15 cellular contexts compared by ENCODE assay signal in the genomic region with DNA sequence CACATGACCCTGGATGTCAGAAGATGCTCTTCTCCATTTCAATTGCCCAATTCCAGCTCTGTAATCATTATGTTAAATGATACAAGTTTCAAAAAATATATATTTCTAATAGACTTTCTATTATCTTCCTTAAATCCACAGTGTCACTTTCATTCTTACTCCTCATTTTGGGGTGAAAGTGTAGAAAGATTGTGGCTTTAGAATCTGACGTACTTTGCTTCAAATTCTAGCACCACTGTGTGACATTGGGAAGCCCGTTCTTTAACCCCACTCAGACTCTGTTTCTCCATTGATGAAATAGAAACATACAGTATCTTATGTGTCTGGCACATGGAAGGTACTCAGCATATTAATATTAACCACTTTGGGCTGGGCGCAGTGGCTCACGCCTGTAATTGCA.
DNase-seq lines count a peak whose midpoint lies in the region; ATAC-seq and TF ChIP-seq lines count a peak whose summit lies in the region.
"Had no signal": no experiment of that assay in that cellular context is flagged by ENCODE, and none has a peak within 500 bp of the region (broad histone marks: within the 10 kb centered on the region; RNA-seq: fewer than 3 reads in every experiment).

No MANE protein-coding gene starts in this region.

- no peaks in the 10 kb centered on the region for H3K27me3 Mint-ChIP-seq in activated CD8-positive, alpha-beta memory T cell treated with anti-CD3 and anti-CD28 coated beads, Interleukin-2, amount 10 ng/mL, durations not matched to agents 7 days and 5 days
- no peaks in the 10 kb centered on the region for H3K27me3 Mint-ChIP-seq in IgD-negative memory B cell
- no peaks in the 10 kb centered on the region for H3K27me3 Mint-ChIP-seq in activated naive CD8-positive, alpha-beta T cell treated with anti-CD3 and anti-CD28 coated beads, Interleukin-2, amount 50 U/mL, for 24 hours

- no peaks in the 10 kb centered on the region for H3K9me3 Mint-ChIP-seq in activated CD8-positive, alpha-beta memory T cell treated with anti-CD3 and anti-CD28 coated beads, Interleukin-2, amount 10 ng/mL, durations not matched to agents 7 days and 5 days (ENCODE audit: low read depth)
- H3K9me3 Mint-ChIP-seq in IgD-negative memory B cell, result no peaks in the 10 kb centered on the region
- no peaks in the 10 kb centered on the region for H3K9me3 Mint-ChIP-seq in activated naive CD8-positive, alpha-beta T cell treated with anti-CD3 and anti-CD28 coated beads, Interleukin-2, amount 50 U/mL, for 24 hours
- H3K9me3 Mint-ChIP-seq: mesothelial cell of epicardium had no signal

- no peak overlapping the region for H3K4me2 ChIP-seq in smooth muscle cell
- H3K4me2 ChIP-seq: A549 had no signal

- H3K27me3 ChIP-seq in smooth muscle cell (ENCODE audit: low read depth), result no peaks in the 10 kb centered on the region
- H3K27me3 ChIP-seq in left ventricle myocardium inferior (ENCODE audit: low read depth), result no peaks in the 10 kb centered on the region
- H3K27me3 ChIP-seq: testis had no signal

- H3K4me1 ChIP-seq in smooth muscle cell (ENCODE audit: low read depth) (peaks cover 9% of the 10 kb centered on the region), left ventricle myocardium inferior (peaks cover 20% of the 10 kb centered on the region)
- H3K4me1 ChIP-seq: testis had no signal

- H3K4me3 ChIP-seq in smooth muscle cell (no peak overlapping the region), left ventricle myocardium inferior (no peak overlapping the region)
- H3K4me3 ChIP-seq: A549, testis had no signal

- CTCF ChIA-PET in activated CD8-positive, alpha-beta memory T cell treated with anti-CD3 and anti-CD28 coated beads, Interleukin-2, amount 10 ng/mL, durations not matched to agents 7 days and 5 days (lab: Charles Lee), result interaction anchor here (0.9 kb wide), 1 partner anchor 219 kb away, joined by 3 read pairs; no protein-coding TSS in a partner anchor

- H3K4me3 Mint-ChIP-seq in activated CD8-positive, alpha-beta memory T cell treated with anti-CD3 and anti-CD28 coated beads, Interleukin-2, amount 10 ng/mL, durations not matched to agents 7 days and 5 days, result no peak overlapping the region
- peak overlapping the region; percentile 60 to 92 (median 82) for H3K4me3 Mint-ChIP-seq in IgD-negative memory B cell
- H3K4me3 Mint-ChIP-seq in activated naive CD8-positive, alpha-beta T cell treated with anti-CD3 and anti-CD28 coated beads, Interleukin-2, amount 50 U/mL, for 24 hours, result peak overlapping the region; percentile 37
- H3K4me3 Mint-ChIP-seq: mesothelial cell of epicardium had no signal

- H3K79me2 ChIP-seq in smooth muscle cell (ENCODE audit: low read depth), result peaks cover 93% of the 10 kb centered on the region

- H3K27ac ChIP-seq in smooth muscle cell (ENCODE audit: low read depth), result peak overlapping the region; percentile 64
- H3K27ac ChIP-seq in left ventricle myocardium inferior (replicated peaks), result no peak overlapping the region
- H3K27ac ChIP-seq: A549, testis, WERI-Rb-1 had no signal

- no peak overlapping the region for H3K9ac ChIP-seq in smooth muscle cell (ENCODE audit: low read depth)

- H3K36me3 ChIP-seq in smooth muscle cell (ENCODE audit: low read depth) (no peaks in the 10 kb centered on the region), left ventricle myocardium inferior (no peaks in the 10 kb centered on the region)
- H3K36me3 ChIP-seq: WERI-Rb-1 had no signal

- H3F3A ChIP-seq in smooth muscle cell (ENCODE audit: low read depth), result no peaks in the 10 kb centered on the region

- 100% methylated on average over 4 of the region's 4 CpGs for WGBS in smooth muscle cell (ENCODE audit: low lambda C conversion rate)

- H4K20me1 ChIP-seq in smooth muscle cell (ENCODE audit: low read depth), result peaks cover 26% of the 10 kb centered on the region

- H2AFZ ChIP-seq in smooth muscle cell (ENCODE audit: low read depth), result no peak overlapping the region

- H3K27ac Mint-ChIP-seq in activated CD8-positive, alpha-beta memory T cell treated with anti-CD3 and anti-CD28 coated beads, Interleukin-2, amount 10 ng/mL, durations not matched to agents 7 days and 5 days, result peak overlapping the region; percentile 71
- peak overlapping the region; percentile 94 to 98 (median 97) for H3K27ac Mint-ChIP-seq in IgD-negative memory B cell
- peak overlapping the region; percentile 80 for H3K27ac Mint-ChIP-seq in activated naive CD8-positive, alpha-beta T cell treated with anti-CD3 and anti-CD28 coated beads, Interleukin-2, amount 50 U/mL, for 24 hours
- H3K27ac Mint-ChIP-seq: mesothelial cell of epicardium had no signal

- H3K36me3 Mint-ChIP-seq in activated CD8-positive, alpha-beta memory T cell treated with anti-CD3 and anti-CD28 coated beads, Interleukin-2, amount 10 ng/mL, durations not matched to agents 7 days and 5 days, result peaks cover 6% of the 10 kb centered on the region
- peaks cover 2% of the 10 kb centered on the region for H3K36me3 Mint-ChIP-seq in IgD-negative memory B cell
- H3K36me3 Mint-ChIP-seq in activated naive CD8-positive, alpha-beta T cell treated with anti-CD3 and anti-CD28 coated beads, Interleukin-2, amount 50 U/mL, for 24 hours (ENCODE audit: low read depth), result peaks cover 15% of the 10 kb centered on the region
- H3K36me3 Mint-ChIP-seq: mesothelial cell of epicardium had no signal

- DNase-seq in activated CD8-positive, alpha-beta memory T cell treated with anti-CD3 and anti-CD28 coated beads, Interleukin-2, amount 10 ng/mL, durations not matched to agents 7 days and 5 days, result no peak
- no peak for DNase-seq in activated CD8-positive, alpha-beta memory T cell treated with anti-CD3 and anti-CD28 coated beads, Interleukin-2, amount 50 U/mL, for 48 hours
- no peak for DNase-seq in activated naive CD8-positive, alpha-beta T cell treated with anti-CD3 and anti-CD28 coated beads, Interleukin-2, amount 50 U/mL, for 24 hours
- no peak for DNase-seq in smooth muscle cell (lab: John Stamatoyannopoulos, UW; ENCODE audit: unreplicated experiment)
- no peak for DNase-seq in left ventricle myocardium inferior
- no peak for DNase-seq in NCI-H82 (lab: John Stamatoyannopoulos, UW)
- DNase-seq: islet precursor cell; MV-4-11; stimulated activated CD4-positive, alpha-beta T cell treated with anti-CD3 and anti-CD28 coated beads, Interleukin-12 subunit alpha, Interleukin-12 subunit beta, amount 100 ng/mL, for 4 hours; testis; WERI-Rb-1 had no signal

- H3K4me1 Mint-ChIP-seq in activated CD8-positive, alpha-beta memory T cell treated with anti-CD3 and anti-CD28 coated beads, Interleukin-2, amount 10 ng/mL, durations not matched to agents 7 days and 5 days, result peaks cover 33% of the 10 kb centered on the region
- H3K4me1 Mint-ChIP-seq in IgD-negative memory B cell, result peaks cover 54 to 83% (median 81%) of the 10 kb centered on the region in 3 donors
- H3K4me1 Mint-ChIP-seq in activated naive CD8-positive, alpha-beta T cell treated with anti-CD3 and anti-CD28 coated beads, Interleukin-2, amount 50 U/mL, for 24 hours, result peaks cover 73% of the 10 kb centered on the region

- TF ChIP-seq CTCF in smooth muscle cell (IDR thresholded peaks at IDR 0.05; ENCODE audit: borderline replicate concordance, insufficient read depth, poor library complexity, severe bottlenecking), result no peak
- TF ChIP-seq CTCF in left ventricle myocardium inferior (IDR thresholded peaks at IDR 0.05; ENCODE audit: borderline replicate concordance), result no peak

- no peaks in the 10 kb centered on the region for H3K9me3 ChIP-seq in smooth muscle cell (replicated peaks; ENCODE audit: low read depth)
- no peaks in the 10 kb centered on the region for H3K9me3 ChIP-seq in left ventricle myocardium inferior (replicated peaks)
- H3K9me3 ChIP-seq: A549, testis had no signal

- ATAC-seq in activated CD8-positive, alpha-beta memory T cell treated with anti-CD3 and anti-CD28 coated beads, Interleukin-2, amount 10 ng/mL, durations not matched to agents 7 days and 5 days, result no peak
- peak; percentile 21 for ATAC-seq in activated naive CD8-positive, alpha-beta T cell treated with anti-CD3 and anti-CD28 coated beads, Interleukin-2, amount 50 U/mL, for 24 hours
- ATAC-seq in HG03175 (IDR thresholded peaks at IDR 0.05; ENCODE audit: unreplicated experiment), result no peak
- ATAC-seq: A549 had no signal

- intact Hi-C loops in left ventricle myocardium inferior (cut with micrococcal nuclease), result no loop called here
